ENCODE assay signal across 9 cellular contexts in the genomic region with DNA sequence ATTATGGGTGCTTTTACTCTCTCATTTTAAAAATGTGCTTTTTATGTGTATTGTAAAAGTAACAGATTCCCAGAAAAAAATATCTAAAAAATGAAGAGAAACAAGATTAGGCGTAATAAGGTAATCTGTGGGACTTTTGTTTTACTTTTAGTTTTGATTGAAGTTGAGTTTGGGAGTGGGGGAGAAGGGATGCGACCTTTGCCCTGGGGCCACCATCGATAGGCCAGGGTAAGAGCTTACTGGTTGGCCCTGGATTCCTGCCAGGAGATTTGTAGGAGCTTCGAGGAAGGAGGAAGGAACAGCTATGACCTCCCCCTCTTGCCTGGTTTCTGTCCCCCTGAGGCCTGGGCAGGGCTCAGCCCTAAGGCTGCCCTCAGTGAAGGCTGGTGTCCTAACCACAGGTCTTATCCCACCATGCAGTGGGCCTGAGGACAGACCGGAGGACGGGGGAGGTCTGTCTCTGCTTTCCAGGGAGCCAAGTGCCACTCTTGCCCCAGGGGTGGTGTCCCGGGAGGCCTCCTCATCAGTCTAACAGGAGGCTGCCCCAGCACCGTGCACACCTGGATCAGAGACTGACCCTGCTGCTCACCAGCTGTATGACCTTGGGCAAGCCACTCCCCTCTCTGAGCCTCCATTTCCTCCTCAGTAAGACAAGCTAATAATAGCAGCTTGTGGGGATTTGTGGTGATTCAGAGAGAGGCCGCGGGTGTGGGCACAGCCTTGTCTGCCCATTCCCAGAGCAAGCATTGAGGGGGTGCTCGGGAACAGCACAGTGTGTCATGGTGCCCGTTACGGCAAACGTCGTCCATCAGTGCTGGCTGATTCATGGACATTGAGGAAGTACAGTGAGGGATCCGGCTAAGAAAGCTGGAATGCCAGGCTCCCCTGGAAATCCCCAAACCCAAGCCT. TPM values are rescaled to one million over a fixed set of nuclear protein-coding genes. Genes with fewer than 3 reads are reported as not detected.
A peak's percentile ranks its signal among the peaks of the same experiment; 100 is the strongest.
DNase-seq lines count a peak whose midpoint lies in the region; ATAC-seq, FAIRE-seq and TF ChIP-seq lines count a peak whose summit lies in the region.
"Had no signal": no experiment of that assay in that cellular context is flagged by ENCODE, and none has a peak within 500 bp of the region (broad histone marks: within the 10 kb centered on the region; RNA-seq: fewer than 3 reads in every experiment).

No MANE protein-coding gene starts in this region.

- no peak for TF ChIP-seq CTCF in D721Med (IDR thresholded peaks at IDR 0.05; ENCODE audit: insufficient read depth, missing control alignments)

- ATAC-seq in HG03108 (IDR thresholded peaks at IDR 0.05; ENCODE audit: unreplicated experiment) = no peak

- peak; percentile 96 for DNase-seq in Daoy (ENCODE audit: low read depth)
- peak; percentile 100 for DNase-seq in RCC 7860 (ENCODE audit: low spot score)
- peak; percentile 56 for DNase-seq in fibroblast of gingiva (ENCODE audit: low read depth)
- DNase-seq in posterior vena cava (ENCODE audit: low spot score) = peak; percentile 90
- DNase-seq in NCI-H774 (lab: John Stamatoyannopoulos, UW) = no peak
- DNase-seq in D721Med (ENCODE audit: insufficient read length, low spot score) = no peak
- no peak for DNase-seq in ureter (ENCODE audit: low spot score)
- DNase-seq: activated naive CD8-positive, alpha-beta T cell treated with anti-CD3 and anti-CD28 coated beads, Interleukin-2, amount 10 ng/mL, durations not matched to agents 7 days and 5 days had no signal

- peak; percentile 97 for FAIRE-seq in RCC 7860 (lab: Jason Lieb, UNC)
- no peak for FAIRE-seq in D721Med (lab: Jason Lieb, UNC)

- intact Hi-C loops in posterior vena cava (cut with DNase I) = loop anchor here in 1 of 2 donors (10.0 kb wide), 1 partner anchor 69 kb away; no protein-coding TSS in a partner anchor

RNA-seq across cellular contexts. Expression of a gene that starts 21.2 kb away (rescaled TPM):
- 27.3 and 33.4 TPM in 2 replicates for total RNA-seq in Daoy (2014; rRNA removed; shearing (Covaris generic))
- total RNA-seq in posterior vena cava (100 to 1,000 TPM; 442 to 500 TPM), ureter (143 TPM)

Comparison
In these comparisons a context has a peak if more than half of its experiments do, and no peak if none do; other contexts are left out.
1. DNase-seq: peak in Daoy (single experiment), RCC 7860 (single experiment), fibroblast of gingiva (single experiment) and posterior vena cava (single experiment); none in NCI-H774 (single experiment), D721Med (single experiment) and ureter (single experiment).